ENCODE assay signal across 20 cellular contexts in genomic region chr10:90326498-90327267, GRCh38.
DNase-seq lines count a peak whose midpoint lies in the region; ATAC-seq, FAIRE-seq and TF ChIP-seq lines count a peak whose summit lies in the region.
"Had no signal": no experiment of that assay in that cellular context is flagged by ENCODE, and none has a peak within 500 bp of the region (broad histone marks: within the 10 kb centered on the region; RNA-seq: fewer than 3 reads in every experiment).

No MANE protein-coding gene starts in this region.

- no peak overlapping the region for H3K4me3 ChIP-seq in retinal pigment epithelial cell (ENCODE audit: low read length)
- H3K4me3 ChIP-seq: adrenal gland, gastroesophageal sphincter, GM23338, PC-9, tibial nerve had no signal

- FAIRE-seq in H54 (lab: Jason Lieb, UNC), result peak; percentile 43

- ATAC-seq in HG02973 (IDR thresholded peaks at IDR 0.05; ENCODE audit: unreplicated experiment), result no peak
- no peak for ATAC-seq in HG03095 (IDR thresholded peaks at IDR 0.05; ENCODE audit: unreplicated experiment)
- ATAC-seq: gastroesophageal sphincter, GM23338, sciatic nerve had no signal

- no peak for TF ChIP-seq CTCF in retinal pigment epithelial cell (conservative IDR thresholded peaks at IDR 0.05; ENCODE audit: low read depth, low read length)

- no peak for TF ChIP-seq POLR2A in H54 (IDR thresholded peaks at IDR 0.05; ENCODE audit: low read depth, low read length)

- H3K27ac ChIP-seq in substantia nigra (ENCODE audit: low read depth, low read length, poor library complexity, severe bottlenecking), result no peak overlapping the region
- H3K27ac ChIP-seq: adrenal gland, gastroesophageal sphincter, PC-9, tibial nerve had no signal

- DNase-seq in H54 (ENCODE audit: insufficient read length, low spot score) (no peak), amniotic epithelial cell (ENCODE audit: low read depth) (peak; percentile 79), fibroblast of peridontal ligament (ENCODE audit: extremely low read depth) (peak; percentile 77), retinal pigment epithelial cell (ENCODE audit: low read depth) (peak; percentile 70), substantia nigra (lab: John Stamatoyannopoulos, UW) (no peak), NCI-H1930 (lab: John Stamatoyannopoulos, UW) (no peak)
- DNase-seq: activated CD4-positive, alpha-beta memory T cell treated with anti-CD3 and anti-CD28 coated beads for 36 hours; adrenal gland; DMS79 treated with DMSO at 0.1 percent for 48 hours; MM.1S; NCI-H2029 treated with DMSO at 0.1 percent for 48 hours; NCI-H526 treated with DMSO at 0.1 percent for 48 hours; PC-9; stimulated activated CD4-positive, alpha-beta T cell treated with anti-CD3 and anti-CD28 coated beads, Interleukin-4, amount 100 ng/mL, for 4 hours had no signal

Comparison
In these comparisons a context has a peak if more than half of its experiments do, and no peak if none do; other contexts are left out.
1. DNase-seq: peak in amniotic epithelial cell (single experiment), fibroblast of peridontal ligament (single experiment) and retinal pigment epithelial cell (single experiment); none in H54 (single experiment), substantia nigra (0 of 49) and NCI-H1930 (0 of 2).